ENCODE assay signal across 20 cellular contexts in the genomic region with DNA sequence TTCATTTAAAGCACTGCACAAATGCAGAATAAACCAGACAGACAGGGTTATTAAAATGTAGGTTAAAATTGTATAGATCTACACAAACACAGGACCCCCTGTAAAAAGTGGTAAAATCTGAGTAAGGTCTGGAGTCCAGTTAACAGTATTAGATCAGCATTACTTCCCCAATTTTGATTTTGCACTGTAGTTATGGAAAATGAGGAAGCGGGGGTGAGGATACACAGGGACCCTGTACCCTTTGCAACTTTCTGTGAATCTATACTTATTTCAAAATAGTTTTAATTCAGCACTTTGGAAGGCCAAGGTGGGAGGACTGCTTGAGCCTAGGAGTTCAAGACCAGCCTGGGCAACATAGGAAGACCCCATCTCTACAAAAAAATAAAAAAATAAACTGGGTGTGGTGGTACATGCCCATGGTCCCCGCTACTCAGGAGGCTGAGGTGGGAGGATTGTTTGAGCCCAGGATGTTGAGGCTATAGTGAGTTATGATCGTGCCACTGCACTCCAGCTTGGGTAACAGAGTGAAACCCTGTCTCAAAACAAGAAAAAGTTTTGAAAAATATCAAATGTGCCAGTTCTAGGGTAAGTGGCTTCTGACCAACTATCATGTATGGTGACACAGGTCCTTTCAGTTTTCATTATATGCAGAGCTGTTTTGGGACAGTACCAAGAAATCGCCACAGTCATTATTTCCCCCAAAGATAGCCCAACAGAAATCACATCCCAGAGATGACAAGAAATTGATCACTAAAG. TPM values are rescaled to one million over a fixed set of nuclear protein-coding genes. Genes with fewer than 3 reads are reported as not detected.
DNase-seq lines count a peak whose midpoint lies in the region; ATAC-seq, FAIRE-seq and TF ChIP-seq lines count a peak whose summit lies in the region.
"Had no signal": no experiment of that assay in that cellular context is flagged by ENCODE, and none has a peak within 500 bp of the region (broad histone marks: within the 10 kb centered on the region; RNA-seq: fewer than 3 reads in every experiment).

No MANE protein-coding gene starts in this region.

- CTCF ChIA-PET in activated CD4-positive, alpha-beta T cell treated with anti-CD3 and anti-CD28 coated beads for 36 hours (lab: Charles Lee) = interaction anchor here (1.4 kb wide), 1 partner anchor 15 kb away, joined by 4 read pairs; no protein-coding TSS in a partner anchor
- CTCF ChIA-PET in activated CD8-positive, alpha-beta T cell treated with anti-CD3 and anti-CD28 coated beads, Interleukin-2, amount 10 ng/mL, durations not matched to agents 7 days and 5 days (lab: Charles Lee) = interaction anchor here (1.3 kb wide), 1 partner anchor 10 kb away, joined by 3 read pairs; no protein-coding TSS in a partner anchor

- no peak overlapping the region for H3K4me3 Mint-ChIP-seq in activated CD4-positive, alpha-beta T cell treated with anti-CD3 and anti-CD28 coated beads for 36 hours
- H3K4me3 Mint-ChIP-seq in activated CD8-positive, alpha-beta T cell treated with anti-CD3 and anti-CD28 coated beads, Interleukin-2, amount 10 ng/mL, durations not matched to agents 7 days and 5 days = no peak overlapping the region
- no peak overlapping the region for H3K4me3 Mint-ChIP-seq in stimulated activated memory B cell treated with anti-CD40 and anti-IgM and Interleukin-4, amounts not matched to agents 10 μg/mL and 1 μg/mL and 100 μg/mL, for 72 hours

- peaks cover 21% of the 10 kb centered on the region for H3K36me3 Mint-ChIP-seq in activated CD4-positive, alpha-beta T cell treated with anti-CD3 and anti-CD28 coated beads for 36 hours (ENCODE audit: low read depth)
- H3K36me3 Mint-ChIP-seq in activated CD8-positive, alpha-beta T cell treated with anti-CD3 and anti-CD28 coated beads, Interleukin-2, amount 10 ng/mL, durations not matched to agents 7 days and 5 days (ENCODE audit: low read depth) = peaks cover 67% of the 10 kb centered on the region
- H3K36me3 Mint-ChIP-seq in stimulated activated memory B cell treated with anti-CD40 and anti-IgM and Interleukin-4, amounts not matched to agents 10 μg/mL and 1 μg/mL and 100 μg/mL, for 72 hours = peaks cover 77% of the 10 kb centered on the region

- POLR2A ChIA-PET in activated CD4-positive, alpha-beta T cell treated with anti-CD3 and anti-CD28 coated beads for 36 hours (lab: Charles Lee) = interaction anchor here (0.7 kb wide), 1 partner anchor 93 kb away, joined by 3 read pairs; no protein-coding TSS in a partner anchor
- POLR2A ChIA-PET in activated CD8-positive, alpha-beta T cell treated with anti-CD3 and anti-CD28 coated beads, Interleukin-2, amount 10 ng/mL, durations not matched to agents 7 days and 5 days (lab: Charles Lee) = interaction anchor here (0.6 kb wide), 1 partner anchor 16 kb away, joined by 5 read pairs; no protein-coding TSS in a partner anchor

- no peaks in the 10 kb centered on the region for H3K27me3 Mint-ChIP-seq in activated CD4-positive, alpha-beta T cell treated with anti-CD3 and anti-CD28 coated beads for 36 hours
- H3K27me3 Mint-ChIP-seq in activated CD8-positive, alpha-beta T cell treated with anti-CD3 and anti-CD28 coated beads, Interleukin-2, amount 10 ng/mL, durations not matched to agents 7 days and 5 days (ENCODE audit: low read depth) = no peaks in the 10 kb centered on the region
- H3K27me3 Mint-ChIP-seq in stimulated activated memory B cell treated with anti-CD40 and anti-IgM and Interleukin-4, amounts not matched to agents 10 μg/mL and 1 μg/mL and 100 μg/mL, for 72 hours = no peaks in the 10 kb centered on the region
- H3K27me3 Mint-ChIP-seq: effector memory CD8-positive, alpha-beta T cell; natural killer cell treated with Interleukin-12 subunit alpha and Interleukin-12 subunit beta and Interleukin-15 and Interleukin-18, amount 100 ng/mL, for 72 hours had no signal

- H3K27ac Mint-ChIP-seq in activated CD4-positive, alpha-beta T cell treated with anti-CD3 and anti-CD28 coated beads for 36 hours = peak overlapping the region; percentile 33
- H3K27ac Mint-ChIP-seq in activated CD8-positive, alpha-beta T cell treated with anti-CD3 and anti-CD28 coated beads, Interleukin-2, amount 10 ng/mL, durations not matched to agents 7 days and 5 days = peak overlapping the region; percentile 48
- H3K27ac Mint-ChIP-seq in stimulated activated memory B cell treated with anti-CD40 and anti-IgM and Interleukin-4, amounts not matched to agents 10 μg/mL and 1 μg/mL and 100 μg/mL, for 72 hours = peak overlapping the region; percentile 75

- H3K9me3 Mint-ChIP-seq in activated CD4-positive, alpha-beta T cell treated with anti-CD3 and anti-CD28 coated beads for 36 hours (ENCODE audit: low read depth) = no peaks in the 10 kb centered on the region
- no peaks in the 10 kb centered on the region for H3K9me3 Mint-ChIP-seq in activated CD8-positive, alpha-beta T cell treated with anti-CD3 and anti-CD28 coated beads, Interleukin-2, amount 10 ng/mL, durations not matched to agents 7 days and 5 days (ENCODE audit: insufficient read depth)
- no peaks in the 10 kb centered on the region for H3K9me3 Mint-ChIP-seq in stimulated activated memory B cell treated with anti-CD40 and anti-IgM and Interleukin-4, amounts not matched to agents 10 μg/mL and 1 μg/mL and 100 μg/mL, for 72 hours
- H3K9me3 Mint-ChIP-seq: effector memory CD8-positive, alpha-beta T cell; H9; natural killer cell treated with Interleukin-12 subunit alpha and Interleukin-12 subunit beta and Interleukin-15 and Interleukin-18, amount 100 ng/mL, for 72 hours had no signal

- peaks cover 62% of the 10 kb centered on the region for H3K4me1 Mint-ChIP-seq in activated CD4-positive, alpha-beta T cell treated with anti-CD3 and anti-CD28 coated beads for 36 hours
- H3K4me1 Mint-ChIP-seq in activated CD8-positive, alpha-beta T cell treated with anti-CD3 and anti-CD28 coated beads, Interleukin-2, amount 10 ng/mL, durations not matched to agents 7 days and 5 days (ENCODE audit: low read depth) = peaks cover 67% of the 10 kb centered on the region
- H3K4me1 Mint-ChIP-seq in stimulated activated memory B cell treated with anti-CD40 and anti-IgM and Interleukin-4, amounts not matched to agents 10 μg/mL and 1 μg/mL and 100 μg/mL, for 72 hours = peaks cover 93% of the 10 kb centered on the region

- FAIRE-seq in GM12892 (lab: Jason Lieb, UNC) = no peak
- FAIRE-seq: small intestine had no signal

- ATAC-seq in activated CD4-positive, alpha-beta T cell treated with anti-CD3 and anti-CD28 coated beads for 36 hours = peak; percentile 60
- ATAC-seq in activated CD8-positive, alpha-beta T cell treated with anti-CD3 and anti-CD28 coated beads, Interleukin-2, amount 10 ng/mL, durations not matched to agents 7 days and 5 days = no peak
- ATAC-seq in stimulated activated memory B cell treated with anti-CD40 and anti-IgM and Interleukin-4, amounts not matched to agents 10 μg/mL and 1 μg/mL and 100 μg/mL, for 72 hours = no peak
- ATAC-seq: effector memory CD8-positive, alpha-beta T cell had no signal

- peak; percentile 23 for DNase-seq in activated CD4-positive, alpha-beta T cell treated with anti-CD3 and anti-CD28 coated beads for 36 hours
- no peak for DNase-seq in activated CD4-positive, alpha-beta T cell treated with anti-CD3 and anti-CD28 coated beads, Interleukin-2, amount 50 U/mL, for 4 hours
- DNase-seq in NOMO-1 treated with dmso at 0.1 percent for 144 hours (lab: John Stamatoyannopoulos, UW; ENCODE audit: unreplicated experiment) (peak; percentile 57), DMS53 treated with DMSO at 0.1 percent for 48 hours (lab: John Stamatoyannopoulos, UW; ENCODE audit: unreplicated experiment) (no peak), GM12892 (ENCODE audit: insufficient read length) (no peak), ureter (ENCODE audit: low spot score) (no peak)
- no peak for DNase-seq in activated CD8-positive, alpha-beta T cell treated with anti-CD3 and anti-CD28 coated beads, Interleukin-2, amount 10 ng/mL, durations not matched to agents 7 days and 5 days
- DNase-seq: 8988T; activated CD4-positive, alpha-beta T cell treated with anti-CD3 and anti-CD28 coated beads, Interleukin-2, amount 50 U/mL, for 1 hour; activated effector memory CD4-positive, alpha-beta T cell treated with Interleukin-2 at 50 U/mL for 16 hours; DMS153; effector memory CD8-positive, alpha-beta T cell; H9; islet precursor cell; mammary epithelial cell; NCI-H1417 treated with DMSO at 0.1 percent for 48 hours; SHP77 treated with DMSO at 0.1 percent for 48 hours; small intestine had no signal

- intact Hi-C loops in activated CD4-positive, alpha-beta T cell treated with anti-CD3 and anti-CD28 coated beads for 36 hours (cut with DNase I, micrococcal nuclease) = loop anchor here in 1 of 2 experiments (1.0 to 5.0 kb wide), 2 partner anchors 67 to 93 kb away; a partner anchor contains a TSS

- no peak for TF ChIP-seq POLR2A in GM12892 (IDR thresholded peaks at IDR 0.05; ENCODE audit: low read depth, low read length)

RNA-seq across cellular contexts. Expression of a gene that starts 17.7 kb away (rescaled TPM):
- 10 to 100 TPM; 31.9 to 34.8 TPM for total RNA-seq in activated CD4-positive, alpha-beta T cell treated with anti-CD3 and anti-CD28 coated beads for 36 hours
- 10 to 100 TPM; 62.3 to 65.5 TPM for total RNA-seq in activated CD8-positive, alpha-beta T cell treated with anti-CD3 and anti-CD28 coated beads, Interleukin-2, amount 10 ng/mL, durations not matched to agents 7 days and 5 days
- polyA plus RNA-seq in GM12892 (2012; ENCODE audit: missing spikeins) = 50.1 TPM
- total RNA-seq in ureter = 100 TPM

Comparison
In these comparisons a context has a peak if more than half of its experiments do, and no peak if none do; other contexts are left out.
1. DNase-seq: peak in activated CD4-positive, alpha-beta T cell treated with anti-CD3 and anti-CD28 coated beads for 36 hours (single experiment) and NOMO-1 treated with dmso at 0.1 percent for 144 hours (single experiment); none in activated CD4-positive, alpha-beta T cell treated with anti-CD3 and anti-CD28 coated beads, Interleukin-2, amount 50 U/mL, for 4 hours (0 of 2), activated CD8-positive, alpha-beta T cell treated with anti-CD3 and anti-CD28 coated beads, Interleukin-2, amount 10 ng/mL, durations not matched to agents 7 days and 5 days (single experiment), DMS53 treated with DMSO at 0.1 percent for 48 hours (single experiment), GM12892 (single experiment) and ureter (single experiment).
2. Peak in every context shown above with its lines, with median percentiles within 50 percentile points of each other: H3K27ac Mint-ChIP-seq.